Comparison of ENCODE assay signal across 5 cellular contexts in the genomic region with DNA sequence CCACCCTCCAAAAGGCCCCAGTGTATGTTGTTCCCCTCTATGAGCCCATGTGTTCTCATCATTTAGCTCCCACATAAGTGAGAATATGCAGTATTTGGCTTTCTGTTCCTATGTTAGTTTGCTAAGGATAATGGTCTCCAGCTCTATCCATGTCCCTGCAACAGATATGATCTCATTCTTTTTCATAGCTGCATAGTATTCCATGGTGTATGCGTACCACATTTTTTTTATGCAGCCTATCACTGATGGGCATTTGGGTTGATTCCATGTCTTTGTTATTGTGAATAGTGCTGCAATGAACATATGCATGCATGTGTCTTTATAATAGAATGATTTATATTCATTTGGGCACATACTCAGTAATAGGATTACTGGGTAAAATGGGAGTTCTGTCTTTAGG.
A peak's percentile ranks its signal among the peaks of the same experiment; 100 is the strongest.
DNase-seq lines count a peak whose midpoint lies in the region; ATAC-seq, FAIRE-seq and TF ChIP-seq lines count a peak whose summit lies in the region.
"Not testable (repeated sequence)": the region's sequence is repeated elsewhere in the genome, so short reads cannot be mapped to it uniquely, and the experiment has no call there.

No MANE protein-coding gene starts in this region.

- H3K36me3 ChIP-seq in HEK293 (ENCODE audit: control insufficient read depth in 2 of 2, insufficient read depth in 1 of 2, low read length in 2 of 2); astrocyte (ENCODE audit: insufficient read depth, low read length); K562 (ENCODE audit: control insufficient read depth, insufficient read depth, low read length): not testable (repeated sequence)

- TF ChIP-seq POLR2A in K562 (conservative IDR thresholded peaks at IDR 0.05), result not testable (repeated sequence)

- not testable (repeated sequence) for TF ChIP-seq CTCF in HEK293 (tag by site-specific recombination; IDR thresholded peaks at IDR 0.05); astrocyte (IDR thresholded peaks at IDR 0.05; ENCODE audit: insufficient read depth, low read depth, low read length); K562 (IDR thresholded peaks at IDR 0.05 in 2 of 3, conservative IDR thresholded peaks at IDR 0.05 in 1 of 3; ENCODE audit: insufficient read depth in 2 of 3, low read depth in 1 of 3, low read length in 3 of 3)

- not testable (repeated sequence) for TF ChIP-seq EP300 in K562 (IDR thresholded peaks at IDR 0.05; ENCODE audit: low read length)

- not testable (repeated sequence) for BruUV-seq in K562 (replicated peaks; lab: Mats Ljungman, UMichigan)

- not testable (repeated sequence) for H3K4me2 ChIP-seq in astrocyte (ENCODE audit: low read length); K562 (ENCODE audit: insufficient read depth, low read length)

- FAIRE-seq in GM19239 (lab: Jason Lieb, UNC) (peak; percentile 68), astrocyte (lab: Jason Lieb, UNC) (peak; percentile 88)
- not testable (repeated sequence) for FAIRE-seq in K562 (lab: Jason Lieb, UNC)

- not testable (repeated sequence) for H4K20me1 ChIP-seq in astrocyte (ENCODE audit: insufficient read depth, low read length); K562 (replicated peaks; ENCODE audit: control insufficient read depth, insufficient read depth, low read length)

- H3K27ac ChIP-seq in HEK293 (ENCODE audit: extremely low read depth, low read depth, low read length); astrocyte (ENCODE audit: low read depth, low read length); K562 (ENCODE audit: extremely low read depth, low read depth, low read length): not testable (repeated sequence)

- not testable (repeated sequence) for H3K36me3 Mint-ChIP-seq in astrocyte (ENCODE audit: low read depth, unreplicated experiment)

- not testable (repeated sequence) for H3K9me1 ChIP-seq in K562 (ENCODE audit: control insufficient read depth, insufficient read depth, low read length)

- H3K27me3 Mint-ChIP-seq in astrocyte (ENCODE audit: low read depth, unreplicated experiment), result not testable (repeated sequence)

- not testable (repeated sequence) for H3K4me3 Mint-ChIP-seq in astrocyte (ENCODE audit: unreplicated experiment)

- not testable (repeated sequence) for DNase-seq in GM19239 (ENCODE audit: insufficient read length, low spot score); astrocyte (ENCODE audit: low read depth); K562 (ENCODE audit: extremely low read depth in 1 of 4, low spot score in 3 of 4)

- not testable (repeated sequence) for H3K9me3 Mint-ChIP-seq in astrocyte (ENCODE audit: unreplicated experiment)

- H3K4me3 ChIP-seq in HEK293 (ENCODE audit: low read depth, low read length); astrocyte (ENCODE audit: insufficient read depth, low read depth, low read length); K562: not testable (repeated sequence)

- TF ChIP-seq RAD21 in K562 (CRISPR knock-in tag; conservative IDR thresholded peaks at IDR 0.05 in 1 of 2, IDR thresholded peaks at IDR 0.05 in 1 of 2), result not testable (repeated sequence)

- H3K4me1 Mint-ChIP-seq in astrocyte (ENCODE audit: low read depth, unreplicated experiment), result not testable (repeated sequence)

- intact Hi-C loops in K562 (cut with micrococcal nuclease), result not testable (repeated sequence)

- H3K4me1 ChIP-seq in HEK293 (ENCODE audit: control insufficient read depth, insufficient read depth, low read length); astrocyte (ENCODE audit: insufficient read depth, low read length); K562 (replicated peaks in 1 of 2; ENCODE audit: control insufficient read depth in 2 of 2, insufficient read depth in 2 of 2, low read length in 2 of 2): not testable (repeated sequence)

- POLR2A ChIA-PET in HEK293 (lab: Yijun Ruan, JAX); K562 (lab: Yijun Ruan, JAX): not testable (repeated sequence)

- not testable (repeated sequence) for H3K9me3 ChIP-seq in HEK293 (ENCODE audit: control insufficient read depth, insufficient read depth, low read depth, low read length); astrocyte (ENCODE audit: insufficient read depth, low read depth, low read length); K562 (replicated peaks; ENCODE audit: control insufficient read depth, insufficient read depth, low read depth, low read length)

- H3K79me2 ChIP-seq in astrocyte (ENCODE audit: insufficient read depth, low read length); K562 (ENCODE audit: control insufficient read depth, insufficient read depth, low read length): not testable (repeated sequence)

- in situ Hi-C loops in K562 (cut with MboI), result not testable (repeated sequence)

- WGBS in K562 (ENCODE audit: insufficient coverage, low coverage, missing lambda C conversion rate), result 90% methylated on average over 1 of the region's 1 CpG

- H3K9ac ChIP-seq in astrocyte (ENCODE audit: low read length); K562 (ENCODE audit: insufficient read depth in 1 of 2, low read depth in 2 of 2, low read length in 2 of 2): not testable (repeated sequence)

- H2AFZ ChIP-seq in astrocyte (ENCODE audit: low read depth, low read length); K562 (ENCODE audit: low read depth, low read length): not testable (repeated sequence)

- not testable (repeated sequence) for H3K27ac Mint-ChIP-seq in astrocyte (ENCODE audit: unreplicated experiment)

- ATAC-seq in SK-N-SH treated with all-trans-retinoic acid at 6 μM for 48 hours, K562: not testable (repeated sequence)

- H3K27me3 ChIP-seq in astrocyte (ENCODE audit: insufficient read depth, low read length); K562 (ENCODE audit: control insufficient read depth in 2 of 2, insufficient read depth in 2 of 2, low read length in 2 of 2): not testable (repeated sequence)

- CTCF ChIA-PET in HEK293 (lab: Yijun Ruan, JAX); K562 (lab: Yijun Ruan, JAX; ENCODE audit: low intra/inter-chr PET ratio): not testable (repeated sequence)

TF ChIP-seq in SK-N-SH treated with all-trans-retinoic acid at 6 μM for 48 hours, 23 proteins besides CTCF, POLR2A, EP300 and RAD21:
- TF ChIP-seq ZNF8 (CRISPR knock-in tag; IDR thresholded peaks at IDR 0.05), result peak; percentile 87

TF ChIP-seq in K562, 482 proteins besides CTCF, POLR2A, EP300 and RAD21:
- peak; percentile 76 for TF ChIP-seq BCOR (IDR thresholded peaks at IDR 0.05)
- TF ChIP-seq ZNF146 (CRISPR knock-in tag; IDR thresholded peaks at IDR 0.05; ENCODE audit: unreplicated experiment), result peak; percentile 95
- 0 out of 2 replicates have a peak, but pooled peaks have one; percentile 20 for TF ChIP-seq GATA2 (CRISPR knock-in tag; IDR thresholded peaks at IDR 0.05)
- TF ChIP-seq KDM1A (IDR thresholded peaks at IDR 0.05), result peak in 1 of 2 experiments; percentile 45; a peak in 2 of 4 replicates
- TF ChIP-seq RBM25 (IDR thresholded peaks at IDR 0.05; ENCODE audit: low read depth, low read length, severe bottlenecking), result peak; percentile 50
